In genomic region chr2:69911985-69912563, GRCh38 we compare ENCODE assay signal across 8 cellular contexts. TPM values are rescaled to one million over a fixed set of nuclear protein-coding genes. Genes with fewer than 3 reads are reported as not detected.
DNase-seq lines count a peak whose midpoint lies in the region; ATAC-seq and TF ChIP-seq lines count a peak whose summit lies in the region.

No MANE protein-coding gene starts in this region.

- H3K9me3 ChIP-seq in liver (ENCODE audit: control insufficient read depth in 4 of 4, low read length in 3 of 4), result no peaks in the 10 kb centered on the region
- H3K9me3 ChIP-seq in MG63, result no peaks in the 10 kb centered on the region

- DNase-seq in CD14-positive monocyte (ENCODE audit: low spot score) (no peak), GM13977 (ENCODE audit: low spot score) (no peak), NCI-H446 (lab: John Stamatoyannopoulos, UW) (peak; percentile 37 to 73), MG63 (no peak)
- DNase-seq in stimulated activated CD4-positive, alpha-beta T cell treated with anti-CD3 and anti-CD28 coated beads, Interleukin-4, amount 100 ng/mL, for 4 hours, result no peak

- H3K4me3 ChIP-seq in liver (ENCODE audit: low read depth in 1 of 3, low read length in 3 of 3) (no peak overlapping the region), MG63 (no peak overlapping the region)

- H3K27ac ChIP-seq in liver (ENCODE audit: low read depth in 1 of 2, low read length in 2 of 2), result peak overlapping the region; percentile 26 to 55

- intact Hi-C loops in CD14-positive monocyte (cut with micrococcal nuclease), result loop anchor here (5.0 kb wide), 5 partner anchors 35 to 390 kb away; partner anchors contain the start of genes FAM136A (in 2 of the 2), C2orf42 (in 1 of the 2) and PCBP1 (in 1 of the 2)

- peaks cover 30 to 48% of the 10 kb centered on the region in 2 donors for H3K36me3 Mint-ChIP-seq in CD14-positive monocyte
- peaks cover 15% of the 10 kb centered on the region for H3K36me3 Mint-ChIP-seq in brain

- no peaks in the 10 kb centered on the region for H3K27me3 ChIP-seq in liver (ENCODE audit: control insufficient read depth in 4 of 4, insufficient read depth in 4 of 4, low read length in 3 of 4)
- H3K27me3 ChIP-seq in MG63, result no peaks in the 10 kb centered on the region

- in situ Hi-C loops in GM13977 (cut with MboI; ENCODE audit: low pct_unique_long_range_greater_than_20kb, low sequenced_read_pairs, unreplicated experiment), result loop anchor here (10.0 to 25.0 kb wide), 4 partner anchors 153 to 725 kb away; partner anchors contain the start of gene SNRPG

- H3K4me1 Mint-ChIP-seq in CD14-positive monocyte (peaks cover 12% of the 10 kb centered on the region), brain (peaks cover 36% of the 10 kb centered on the region)

- no peak overlapping the region for H3K4me3 Mint-ChIP-seq in CD14-positive monocyte
- peak overlapping the region; percentile 46 to 74 (median 68) for H3K4me3 Mint-ChIP-seq in brain

- peak; percentile 81 for TF ChIP-seq CTCF in CD14-positive monocyte (IDR thresholded peaks at IDR 0.05)
- TF ChIP-seq CTCF in GM13977 (IDR thresholded peaks at IDR 0.05; ENCODE audit: extremely low read depth, insufficient read depth, missing control alignments), result peak; percentile 45
- peak; percentile 81 to 83 for TF ChIP-seq CTCF in brain (conservative IDR thresholded peaks at IDR 0.05)
- TF ChIP-seq CTCF in liver (IDR thresholded peaks at IDR 0.05; ENCODE audit: low read depth, low read length, missing input control), result peak; percentile 57

- peak; percentile 91 to 94 for TF ChIP-seq RAD21 in liver (IDR thresholded peaks at IDR 0.05)

- WGBS in liver, result 1% methylated on average over 2 of the region's 2 CpGs

- H3K36me3 ChIP-seq in liver (ENCODE audit: control insufficient read depth in 4 of 4, insufficient read depth in 3 of 4, low read depth in 1 of 4, low read length in 3 of 4) (peaks cover 0 to 23% (median 14%) of the 10 kb centered on the region in 4 donors), MG63 (peaks cover 37% of the 10 kb centered on the region)

- no peak for ATAC-seq in GM18909 (IDR thresholded peaks at IDR 0.05; ENCODE audit: poor library complexity, unreplicated experiment)

- H3K27ac Mint-ChIP-seq in CD14-positive monocyte (peak overlapping the region in 3 of 7 donors; percentile 37 to 76 (median 71)), brain (peak overlapping the region; percentile 48 to 94 (median 88))

- H3K4me1 ChIP-seq in liver (ENCODE audit: control insufficient read depth in 4 of 4, insufficient read depth in 4 of 4, low read length in 3 of 4), result peaks cover 0 to 8% (median 4%) of the 10 kb centered on the region in 4 donors

- H3K9me3 Mint-ChIP-seq in CD14-positive monocyte, result no peaks in the 10 kb centered on the region
- H3K9me3 Mint-ChIP-seq in brain, result no peaks in the 10 kb centered on the region

- H3K9ac ChIP-seq in liver (ENCODE audit: low read depth in 1 of 2, low read length in 2 of 2), result no peak overlapping the region

- H3K27me3 Mint-ChIP-seq in CD14-positive monocyte (ENCODE audit: low read depth in 3 of 3), result no peaks in the 10 kb centered on the region
- peaks cover 4% of the 10 kb centered on the region for H3K27me3 Mint-ChIP-seq in brain

TF ChIP-seq in liver, 16 proteins besides CTCF, POLR2A, EP300 and RAD21:
- TF ChIP-seq SP1 (IDR thresholded peaks at IDR 0.05) (no peak), NR2F2 (IDR thresholded peaks at IDR 0.05) (no peak), HNF4A (conservative IDR thresholded peaks at IDR 0.05) (no peak), EGR1 (IDR thresholded peaks at IDR 0.05; ENCODE audit: low read depth in 2 of 2) (no peak), ZBTB33 (IDR thresholded peaks at IDR 0.05) (no peak), REST (IDR thresholded peaks at IDR 0.05) (no peak)

RNA-seq across cellular contexts. Expression of gene MXD1, which starts 2.8 kb away (rescaled TPM):
- 100 to 1,000 TPM in 1 of 2 donors, 10 to 100 TPM in 1; 83.1 to 112 TPM for polyA plus RNA-seq in CD14-positive monocyte
- 4.7 TPM for polyA plus RNA-seq in brain (ENCODE audit: insufficient read depth, low read depth, low replicate concordance)
- total RNA-seq in liver, result 1 to 10 TPM; 5.1 to 8.5 TPM
- 1 to 10 TPM; 1.4 to 6.5 TPM for polyA plus RNA-seq in liver
- total RNA-seq in MG63 (2014; rRNA removed; shearing (Covaris generic); ENCODE audit: low replicate concordance), result 2.5 and 3.6 TPM in 2 replicates

RNA-seq across cellular contexts. Expression of gene SNRNP27, which starts 18.3 kb away (rescaled TPM):
- polyA plus RNA-seq in CD14-positive monocyte (10 to 100 TPM; 47.4 to 54.8 TPM), brain (ENCODE audit: insufficient read depth, low read depth, low replicate concordance) (55.3 TPM), liver (10 to 100 TPM; 20.4 to 28.7 TPM)
- 10 to 100 TPM; 16.8 to 19.7 TPM for total RNA-seq in liver
- 46.5 and 64.1 TPM in 2 replicates for total RNA-seq in MG63 (2014; rRNA removed; shearing (Covaris generic); ENCODE audit: low replicate concordance)

RNA-seq across cellular contexts. Expression of gene ASPRV1, which starts 49.4 kb away (rescaled TPM):
- polyA plus RNA-seq in CD14-positive monocyte (under 1 TPM; 0.25 to 0.27 TPM), brain (ENCODE audit: insufficient read depth, low read depth, low replicate concordance) (4.1 TPM), liver (under 1 TPM; 0.21 to 0.25 TPM)
- total RNA-seq in liver, result under 1 TPM; 0.19 to 0.75 TPM
- 0.95 and 2.4 TPM in 2 replicates for total RNA-seq in MG63 (2014; rRNA removed; shearing (Covaris generic); ENCODE audit: low replicate concordance)

Comparison
In these comparisons a context has a peak if more than half of its experiments do, and no peak if none do; other contexts are left out.
1. DNase-seq: peak in NCI-H446 (2 of 2); none in CD14-positive monocyte (single experiment), GM13977 (single experiment), MG63 (single experiment) and stimulated activated CD4-positive, alpha-beta T cell treated with anti-CD3 and anti-CD28 coated beads, Interleukin-4, amount 100 ng/mL, for 4 hours (0 of 2).
2. H3K4me3 Mint-ChIP-seq: peak in brain (5 of 5); none in CD14-positive monocyte (0 of 2).
3. RNA of gene MXD1, which starts 2.8 kb away (polyA plus RNA-seq): 83.1 to 112 TPM in CD14-positive monocyte; 1.4 to 6.5 TPM in liver and 4.7 TPM in brain (single experiment); every median in the first group is over 10 times any median in the second.
4. Peak in every context shown above with its lines, with median percentiles within 50 percentile points of each other: CTCF ChIP-seq.